In the genomic region with DNA sequence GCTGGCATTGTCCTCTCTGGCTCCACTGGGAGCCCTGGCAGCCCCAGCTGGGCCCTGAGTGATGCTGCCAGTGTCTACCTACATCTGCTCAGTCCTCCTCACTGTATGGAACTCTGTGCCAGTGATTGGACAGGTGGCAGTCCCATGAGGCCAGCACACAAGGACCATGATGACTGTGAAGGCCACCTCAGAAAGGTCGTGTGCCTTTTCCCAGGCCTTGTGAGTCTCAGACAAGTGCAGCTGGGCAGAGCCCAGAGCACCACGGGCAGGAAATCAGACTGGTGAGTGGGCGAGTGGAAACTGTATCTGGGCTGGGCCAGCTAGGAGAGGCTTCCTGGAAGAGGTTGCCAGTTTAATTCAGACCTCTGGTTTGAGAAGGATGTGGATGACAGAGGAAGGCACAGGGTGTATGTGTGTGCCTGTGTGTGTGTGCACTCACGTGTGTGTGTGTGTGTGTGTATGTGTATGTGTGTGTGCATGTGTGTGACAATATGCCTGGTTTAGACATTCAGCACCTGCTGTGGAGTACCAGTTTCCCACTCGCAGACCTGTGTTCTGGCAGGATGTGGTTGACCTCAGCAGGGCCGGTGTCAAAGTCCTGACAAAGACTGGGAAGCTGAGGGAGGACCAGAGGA, we compare ENCODE assay signal across 8 cellular contexts. TPM values are rescaled to one million over a fixed set of nuclear protein-coding genes. Genes with fewer than 3 reads are reported as not detected.
DNase-seq lines count a peak whose midpoint lies in the region; ATAC-seq and TF ChIP-seq lines count a peak whose summit lies in the region.

No MANE protein-coding gene starts in this region.

- no peak overlapping the region for H4K8ac ChIP-seq in H9 (replicated peaks; ENCODE audit: insufficient read length, low read depth, low read length)

- TF ChIP-seq CTCF in CD4-positive, alpha-beta T cell (IDR thresholded peaks at IDR 0.05): no peak
- TF ChIP-seq CTCF in H9 (conservative IDR thresholded peaks at IDR 0.05): no peak
- TF ChIP-seq CTCF in SK-N-SH (IDR thresholded peaks at IDR 0.05): no peak

- peaks cover 7% of the 10 kb centered on the region for H3K36me3 Mint-ChIP-seq in CD4-positive, alpha-beta T cell (ENCODE audit: low read depth)
- H3K36me3 Mint-ChIP-seq in H9 (ENCODE audit: insufficient read depth in 1 of 3, low read depth in 3 of 3): peaks cover 0 to 28% (median 23%) of the 10 kb centered on the region in 3 experiments; a peak in 5 of 7 replicates
- no peaks in the 10 kb centered on the region for H3K36me3 Mint-ChIP-seq in naive B cell

- no peak overlapping the region for H2AK5ac ChIP-seq in H9 (ENCODE audit: insufficient read length, low read length)

- H3T11ph ChIP-seq in H9 (ENCODE audit: low read length): no peak overlapping the region

- peak; percentile 65 for ATAC-seq in CD4-positive, alpha-beta T cell (ENCODE audit: poor library complexity)
- peak; percentile 8 to 43 for ATAC-seq in naive B cell (ENCODE audit: low read depth in 2 of 2)
- ATAC-seq in GM18868 (IDR thresholded peaks at IDR 0.05; ENCODE audit: unreplicated experiment): no peak
- no peak for ATAC-seq in GM19467 (IDR thresholded peaks at IDR 0.05; ENCODE audit: unreplicated experiment)

- no peaks in the 10 kb centered on the region for H3K36me3 ChIP-seq in SK-N-SH (replicated peaks in 1 of 2; ENCODE audit: control insufficient read depth in 1 of 2, insufficient read depth in 2 of 2, low read length in 1 of 2)

- H2BK120ac ChIP-seq in H9 (ENCODE audit: low read depth, low read length, poor library complexity, severe bottlenecking): no peak overlapping the region

- no peak overlapping the region for H3K4me3 ChIP-seq in SK-N-SH (ENCODE audit: low read depth in 2 of 2, low read length in 1 of 2)

- H3K79me1 ChIP-seq in H9 (ENCODE audit: insufficient read depth, low read depth, low read length, poor library complexity, severe bottlenecking): peaks cover 2% of the 10 kb centered on the region

- H3K23me2 ChIP-seq in H9 (ENCODE audit: insufficient read length, low read depth, low read length, poor library complexity, severe bottlenecking): no peaks in the 10 kb centered on the region

- no peak overlapping the region for H2BK5ac ChIP-seq in H9 (ENCODE audit: insufficient read length, low read length)

- TF ChIP-seq RAD21 in SK-N-SH (IDR thresholded peaks at IDR 0.05; ENCODE audit: low read length): no peak

- POLR2A ChIA-PET in CD4-positive, alpha-beta T cell (lab: Charles Lee): interaction anchor here (0.9 to 1.8 kb wide), 4 partner anchors 51 to 761 kb away, joined by 3 to 5 read pairs (median 3); partner anchors contain the start of genes DOCK3, HEMK1 and MANF
- POLR2A ChIA-PET in SK-N-SH (lab: Yijun Ruan, JAX): no interaction called here

- no peak overlapping the region for H3K4ac ChIP-seq in H9 (ENCODE audit: low read depth, low read length)

- H3K27ac Mint-ChIP-seq in CD4-positive, alpha-beta T cell: peak overlapping the region; percentile 67
- peak overlapping the region in 2 of 3 experiments; percentile 58 to 81; a peak in 4 of 7 replicates for H3K27ac Mint-ChIP-seq in H9
- peak overlapping the region in 4 of 6 donors; percentile 51 to 97 (median 78) for H3K27ac Mint-ChIP-seq in naive B cell

- no peak overlapping the region for H3K4me2 ChIP-seq in H9 (ENCODE audit: insufficient read depth, insufficient read length, low read length)
- H3K4me2 ChIP-seq in SK-N-SH: no peak overlapping the region

- H3K23ac ChIP-seq in H9 (ENCODE audit: insufficient read length, low read depth, low read length): no peak overlapping the region

- H3K9me3 Mint-ChIP-seq in CD4-positive, alpha-beta T cell: no peaks in the 10 kb centered on the region
- H3K9me3 Mint-ChIP-seq in H9 (no peaks in the 10 kb centered on the region), naive B cell (no peaks in the 10 kb centered on the region)

- no peaks in the 10 kb centered on the region for H3K9me3 ChIP-seq in CD4-positive, alpha-beta T cell (ENCODE audit: control insufficient read depth, low read length)
- H3K9me3 ChIP-seq in H9 (ENCODE audit: control insufficient read depth, low read depth, low read length) (no peaks in the 10 kb centered on the region), SK-N-SH (no peaks in the 10 kb centered on the region)

- H3K27me3 Mint-ChIP-seq in CD4-positive, alpha-beta T cell: no peaks in the 10 kb centered on the region
- H3K27me3 Mint-ChIP-seq in H9 (ENCODE audit: low read depth) (no peaks in the 10 kb centered on the region), naive B cell (no peaks in the 10 kb centered on the region)

- no peak for TF ChIP-seq EP300 in SK-N-SH (IDR thresholded peaks at IDR 0.05; ENCODE audit: borderline replicate concordance in 1 of 2, low read depth in 1 of 2, low read length in 1 of 2)

- CTCF ChIA-PET in CD4-positive, alpha-beta T cell (lab: Charles Lee): interaction anchor here (1.2 to 2.2 kb wide), 2 partner anchors 8 to 14 kb away, joined by 3 to 10 read pairs; no protein-coding TSS in a partner anchor
- CTCF ChIA-PET in SK-N-SH (lab: Yijun Ruan, JAX): interaction anchor here (1.2 to 14.3 kb wide), 3 partner anchors 6 to 11 kb away, joined by 3 to 162 read pairs (median 12); partner anchors contain the start of gene MAPKAPK3

- no peak overlapping the region for H3K56ac ChIP-seq in H9 (ENCODE audit: insufficient read length, low read depth, low read length)

- H2BK15ac ChIP-seq in H9 (ENCODE audit: low read depth, low read length): no peak overlapping the region

- no peak overlapping the region for H3K9ac ChIP-seq in H9 (ENCODE audit: extremely low read depth, insufficient read length, low read length)
- no peak overlapping the region for H3K9ac ChIP-seq in SK-N-SH

- H2BK12ac ChIP-seq in H9 (ENCODE audit: insufficient read length, low read depth, low read length): no peak overlapping the region

- H4K5ac ChIP-seq in H9 (ENCODE audit: insufficient read length, low read depth, low read length): no peak overlapping the region

- H4K20me1 ChIP-seq in H9 (ENCODE audit: control insufficient read depth, insufficient read depth, insufficient read length) (no peaks in the 10 kb centered on the region), SK-N-SH (ENCODE audit: insufficient read depth) (no peaks in the 10 kb centered on the region)

- peak in 1 of 10 experiments; percentile 36 for DNase-seq in CD4-positive, alpha-beta T cell
- no peak for DNase-seq in H9
- peak; percentile 65 to 71 for DNase-seq in activated CD4-positive, alpha-beta T cell treated with anti-CD3 and anti-CD28 coated beads for 4 hours
- no peak for DNase-seq in naive B cell
- no peak for DNase-seq in NCI-H1694 (lab: John Stamatoyannopoulos, UW)
- DNase-seq in SK-N-SH: no peak

- no peak overlapping the region for H2AFZ ChIP-seq in H9 (ENCODE audit: low read length)
- no peak overlapping the region for H2AFZ ChIP-seq in SK-N-SH (ENCODE audit: low read depth)

- H4K91ac ChIP-seq in H9 (ENCODE audit: insufficient read length, low read depth, low read length): no peak overlapping the region

- H3K4me3 Mint-ChIP-seq in CD4-positive, alpha-beta T cell: peak overlapping the region; percentile 79
- no peak overlapping the region for H3K4me3 Mint-ChIP-seq in H9
- peak overlapping the region in 7 of 8 donors; percentile 23 to 77 (median 62) for H3K4me3 Mint-ChIP-seq in naive B cell

- no peaks in the 10 kb centered on the region for H3K79me2 ChIP-seq in H9 (ENCODE audit: insufficient read depth, low read length)
- H3K79me2 ChIP-seq in SK-N-SH (ENCODE audit: insufficient read depth): no peaks in the 10 kb centered on the region; the same call in 1 of the 2 replicates

- no peak overlapping the region for H3K14ac ChIP-seq in H9 (ENCODE audit: insufficient read depth, low read length)

- no peaks in the 10 kb centered on the region for H3K9me2 ChIP-seq in SK-N-SH

- no peaks in the 10 kb centered on the region for H3K27me3 ChIP-seq in CD4-positive, alpha-beta T cell (ENCODE audit: control insufficient read depth, insufficient read depth, low read length)
- no peaks in the 10 kb centered on the region for H3K27me3 ChIP-seq in H9 (ENCODE audit: insufficient read depth, low read length)
- H3K27me3 ChIP-seq in SK-N-SH (ENCODE audit: insufficient read depth): no peaks in the 10 kb centered on the region

- no peak overlapping the region for H2BK20ac ChIP-seq in H9 (ENCODE audit: low read depth, low read length, poor library complexity, severe bottlenecking)

- intact Hi-C loops in CD4-positive, alpha-beta T cell (cut with DNase I, micrococcal nuclease): loop anchor here in 1 of 2 experiments (2.0 to 5.0 kb wide), 2 partner anchors 47 to 1063 kb away; no protein-coding TSS in a partner anchor

- no peaks in the 10 kb centered on the region for H3F3A ChIP-seq in SK-N-SH (replicated peaks; ENCODE audit: insufficient read depth)

- H3K18ac ChIP-seq in H9 (ENCODE audit: insufficient read length, low read depth, low read length): no peak overlapping the region

- no CpG with 5 or more reads among the region's 6 CpGs for WGBS in H9 (ENCODE audit: extremely low coverage, insufficient read length, low lambda C conversion rate)
- 87% methylated on average over 5 of the region's 6 CpGs for WGBS in SK-N-SH (ENCODE audit: low lambda C conversion rate)

- H3K4me1 ChIP-seq in H9 (ENCODE audit: insufficient read depth, low read length): no peaks in the 10 kb centered on the region; the same call in 1 of the 2 replicates
- H3K4me1 ChIP-seq in SK-N-SH (ENCODE audit: control insufficient read depth in 1 of 2, insufficient read depth in 2 of 2, low read depth in 1 of 2, low read length in 1 of 2): peaks cover 9 to 11% of the 10 kb centered on the region in 2 experiments; a peak in 2 of 4 replicates

- H3K27ac ChIP-seq in CD4-positive, alpha-beta T cell (ENCODE audit: low read depth, low read length): peak overlapping the region; percentile 58
- H3K27ac ChIP-seq in H9 (ENCODE audit: insufficient read length, low read depth, low read length) (no peak overlapping the region), SK-N-SH (ENCODE audit: low read depth in 2 of 2, low read length in 1 of 2) (no peak overlapping the region)

- H3K4me1 Mint-ChIP-seq in CD4-positive, alpha-beta T cell (ENCODE audit: low read depth): peaks cover 84% of the 10 kb centered on the region
- H3K4me1 Mint-ChIP-seq in H9 (peaks cover 49 to 54% of the 10 kb centered on the region in 2 experiments), naive B cell (peaks cover 38 to 61% (median 50%) of the 10 kb centered on the region in 3 donors)

RNA-seq across cellular contexts. Expression of gene MAPKAPK3, which starts 7.0 kb away (rescaled TPM):
- 10 to 100 TPM; 16.4 to 16.6 TPM for total RNA-seq in CD4-positive, alpha-beta T cell
- 57.0 and 57.9 TPM in 2 replicates for total RNA-seq in H9 (2021)
- polyA plus RNA-seq in naive B cell (ENCODE audit: low read depth in 6 of 6) (10 to 100 TPM; 14.6 to 26.8 (median 19.3) TPM), SK-N-SH (2012; rRNA removed) (29.4 and 35.6 TPM in 2 replicates)
- polyA plus RNA-seq in SK-N-SH (2012; cell fraction: cytosol; rRNA removed): 18.9 and 25.5 TPM in 2 replicates
- polyA plus RNA-seq in SK-N-SH (2012; cell fraction: nucleus; rRNA removed): 22.6 and 25.7 TPM in 2 replicates

RNA-seq across cellular contexts. Expression of gene CISH, which starts 12.4 kb away (rescaled TPM):
- total RNA-seq in CD4-positive, alpha-beta T cell: 1 to 10 TPM; 3.5 to 3.7 TPM
- 1.7 and 2.2 TPM in 2 replicates for total RNA-seq in H9 (2021)
- 1 to 10 TPM in 1 of 6 donors, under 1 TPM in 3, not detected in 2; 0.34 to 1.3 (median 0.76) TPM for polyA plus RNA-seq in naive B cell (ENCODE audit: low read depth in 6 of 6)
- polyA plus RNA-seq in SK-N-SH (2012; rRNA removed): 2.0 and 2.6 TPM in 2 replicates
- polyA plus RNA-seq in SK-N-SH (2012; cell fraction: cytosol; rRNA removed): 1.2 and 1.8 TPM in 2 replicates
- 3.7 TPM in 2 replicates for polyA plus RNA-seq in SK-N-SH (2012; cell fraction: nucleus; rRNA removed)

RNA-seq across cellular contexts. Expression of gene DOCK3, which starts 50.8 kb away (rescaled TPM):
- 1 to 10 TPM in 1 of 2 experiments, under 1 TPM in 1; 0.93 to 1.1 TPM for total RNA-seq in CD4-positive, alpha-beta T cell
- total RNA-seq in H9 (2021): 7.0 and 8.3 TPM in 2 replicates
- under 1 TPM in 3 of 6 donors, not detected in 3; 0.03 to 0.04 (median 0.04) TPM for polyA plus RNA-seq in naive B cell (ENCODE audit: low read depth in 6 of 6)
- 0.05 TPM in 2 replicates for polyA plus RNA-seq in SK-N-SH (2012; rRNA removed)
- 0.04 and 0.05 TPM in 2 replicates for polyA plus RNA-seq in SK-N-SH (2012; cell fraction: cytosol; rRNA removed)
- polyA plus RNA-seq in SK-N-SH (2012; cell fraction: nucleus; rRNA removed): 0.16 and 0.19 TPM in 2 replicates

RNA-seq across cellular contexts. Expression of gene HEMK1, which starts 54.6 kb away (rescaled TPM):
- total RNA-seq in CD4-positive, alpha-beta T cell: 10 to 100 TPM; 12.4 to 14.6 TPM
- 11.6 and 12.5 TPM in 2 replicates for total RNA-seq in H9 (2021)
- 10 to 100 TPM; 18.2 to 44.6 (median 32.8) TPM for polyA plus RNA-seq in naive B cell (ENCODE audit: low read depth in 6 of 6)
- 15.4 and 21.7 TPM in 2 replicates for polyA plus RNA-seq in SK-N-SH (2012; rRNA removed)
- 7.1 and 10.6 TPM in 2 replicates for polyA plus RNA-seq in SK-N-SH (2012; cell fraction: cytosol; rRNA removed)
- polyA plus RNA-seq in SK-N-SH (2012; cell fraction: nucleus; rRNA removed): 82.8 and 88.7 TPM in 2 replicates

RNA-seq across cellular contexts. Expression of gene C3orf18, which starts 56.4 kb away (rescaled TPM):
- 1 to 10 TPM; 3.9 to 5.2 TPM for total RNA-seq in CD4-positive, alpha-beta T cell
- 5.5 and 7.1 TPM in 2 replicates for total RNA-seq in H9 (2021)
- 10 to 100 TPM in 2 of 6 donors, 1 to 10 TPM in 4; 3.6 to 11.3 (median 6.4) TPM for polyA plus RNA-seq in naive B cell (ENCODE audit: low read depth in 6 of 6)
- 19.7 and 27.2 TPM in 2 replicates for polyA plus RNA-seq in SK-N-SH (2012; rRNA removed)
- polyA plus RNA-seq in SK-N-SH (2012; cell fraction: cytosol; rRNA removed): 11.3 and 16.2 TPM in 2 replicates
- polyA plus RNA-seq in SK-N-SH (2012; cell fraction: nucleus; rRNA removed): 50.5 and 50.7 TPM in 2 replicates

Comparison
In these comparisons a context has a peak if more than half of its experiments do, and no peak if none do; other contexts are left out.
1. ATAC-seq: peak in CD4-positive, alpha-beta T cell (single experiment) and naive B cell (2 of 2); none in GM18868 (single experiment) and GM19467 (single experiment).
2. DNase-seq: peak in activated CD4-positive, alpha-beta T cell treated with anti-CD3 and anti-CD28 coated beads for 4 hours (2 of 2); none in H9 (single experiment), naive B cell (single experiment), NCI-H1694 (single experiment) and SK-N-SH (single experiment).
3. H3K4me3 Mint-ChIP-seq: peak in CD4-positive, alpha-beta T cell (single experiment) and naive B cell (7 of 8); none in H9 (0 of 2).
4. Peak in every context shown above with its lines, with median percentiles within 50 percentile points of each other: H3K27ac Mint-ChIP-seq.